In the genomic region with DNA sequence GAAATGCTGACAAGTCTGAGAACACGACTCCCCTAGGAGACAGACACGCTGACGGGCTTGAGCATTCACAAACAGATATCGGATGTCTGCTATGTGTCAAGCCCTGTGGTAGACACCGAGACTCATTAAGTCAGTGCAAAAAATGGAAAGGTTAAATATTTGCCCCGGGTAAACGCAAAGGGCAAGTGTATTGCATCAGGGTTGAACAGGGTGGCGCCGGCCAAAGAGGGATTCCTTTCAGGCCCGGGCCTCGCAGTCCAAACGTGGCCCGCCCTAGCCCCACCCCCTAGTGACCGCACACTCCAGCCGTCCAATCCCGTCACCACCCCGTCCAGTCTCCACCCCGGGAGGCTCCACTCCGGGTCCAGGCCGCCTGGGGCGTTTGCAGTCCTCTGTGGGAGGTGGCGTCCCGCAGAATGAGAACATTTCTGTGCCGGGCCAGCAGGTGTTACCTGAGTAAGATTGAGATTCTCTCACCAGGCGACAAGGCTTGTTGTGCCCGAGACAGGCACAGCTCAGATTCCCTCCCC, we compare ENCODE assay signal across 1 cellular context.
TF ChIP-seq lines count a peak whose summit lies in the region.

No MANE protein-coding gene starts in this region.

TF ChIP-seq in HepG2, 621 proteins besides CTCF, POLR2A, EP300 and RAD21 (continued from another document and continues in another):
- TF ChIP-seq, protein P1, sequence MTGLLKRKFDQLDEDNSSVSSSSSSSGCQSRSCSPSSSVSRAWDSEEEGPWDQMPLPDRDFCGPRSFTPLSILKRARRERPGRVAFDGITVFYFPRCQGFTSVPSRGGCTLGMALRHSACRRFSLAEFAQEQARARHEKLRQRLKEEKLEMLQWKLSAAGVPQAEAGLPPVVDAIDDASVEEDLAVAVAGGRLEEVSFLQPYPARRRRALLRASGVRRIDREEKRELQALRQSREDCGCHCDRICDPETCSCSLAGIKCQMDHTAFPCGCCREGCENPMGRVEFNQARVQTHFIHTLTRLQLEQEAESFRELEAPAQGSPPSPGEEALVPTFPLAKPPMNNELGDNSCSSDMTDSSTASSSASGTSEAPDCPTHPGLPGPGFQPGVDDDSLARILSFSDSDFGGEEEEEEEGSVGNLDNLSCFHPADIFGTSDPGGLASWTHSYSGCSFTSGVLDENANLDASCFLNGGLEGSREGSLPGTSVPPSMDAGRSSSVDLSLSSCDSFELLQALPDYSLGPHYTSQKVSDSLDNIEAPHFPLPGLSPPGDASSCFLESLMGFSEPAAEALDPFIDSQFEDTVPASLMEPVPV (CRISPR knock-in tag; IDR thresholded peaks at IDR 0.05), result peak; percentile 64; the same call in 1 of the 2 replicates
- no peak for TF ChIP-seq ZNF619 (CRISPR knock-in tag; IDR thresholded peaks at IDR 0.05)
- TF ChIP-seq ZNF501 (CRISPR knock-in tag; IDR thresholded peaks at IDR 0.05), result peak; percentile 78
- TF ChIP-seq TCF7 (IDR thresholded peaks at IDR 0.05; ENCODE audit: low read depth), result peak; percentile 39; the same call in 1 of the 2 replicates
- TF ChIP-seq JDP2 (CRISPR knock-in tag; IDR thresholded peaks at IDR 0.05; ENCODE audit: borderline replicate concordance), result no peak
- TF ChIP-seq, protein P2, sequence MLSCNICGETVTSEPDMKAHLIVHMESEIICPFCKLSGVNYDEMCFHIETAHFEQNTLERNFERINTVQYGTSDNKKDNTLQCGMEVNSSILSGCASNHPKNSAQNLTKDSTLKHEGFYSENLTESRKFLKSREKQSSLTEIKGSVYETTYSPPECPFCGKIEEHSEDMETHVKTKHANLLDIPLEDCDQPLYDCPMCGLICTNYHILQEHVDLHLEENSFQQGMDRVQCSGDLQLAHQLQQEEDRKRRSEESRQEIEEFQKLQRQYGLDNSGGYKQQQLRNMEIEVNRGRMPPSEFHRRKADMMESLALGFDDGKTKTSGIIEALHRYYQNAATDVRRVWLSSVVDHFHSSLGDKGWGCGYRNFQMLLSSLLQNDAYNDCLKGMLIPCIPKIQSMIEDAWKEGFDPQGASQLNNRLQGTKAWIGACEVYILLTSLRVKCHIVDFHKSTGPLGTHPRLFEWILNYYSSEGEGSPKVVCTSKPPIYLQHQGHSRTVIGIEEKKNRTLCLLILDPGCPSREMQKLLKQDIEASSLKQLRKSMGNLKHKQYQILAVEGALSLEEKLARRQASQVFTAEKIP (CRISPR knock-in tag; IDR thresholded peaks at IDR 0.05; ENCODE audit: borderline replicate concordance), result no peak
- TF ChIP-seq KDM5A (IDR thresholded peaks at IDR 0.05; ENCODE audit: borderline replicate concordance, low read length), result no peak
- TF ChIP-seq ZKSCAN5 (CRISPR knock-in tag; IDR thresholded peaks at IDR 0.05), result no peak
- TF ChIP-seq, protein P3, sequence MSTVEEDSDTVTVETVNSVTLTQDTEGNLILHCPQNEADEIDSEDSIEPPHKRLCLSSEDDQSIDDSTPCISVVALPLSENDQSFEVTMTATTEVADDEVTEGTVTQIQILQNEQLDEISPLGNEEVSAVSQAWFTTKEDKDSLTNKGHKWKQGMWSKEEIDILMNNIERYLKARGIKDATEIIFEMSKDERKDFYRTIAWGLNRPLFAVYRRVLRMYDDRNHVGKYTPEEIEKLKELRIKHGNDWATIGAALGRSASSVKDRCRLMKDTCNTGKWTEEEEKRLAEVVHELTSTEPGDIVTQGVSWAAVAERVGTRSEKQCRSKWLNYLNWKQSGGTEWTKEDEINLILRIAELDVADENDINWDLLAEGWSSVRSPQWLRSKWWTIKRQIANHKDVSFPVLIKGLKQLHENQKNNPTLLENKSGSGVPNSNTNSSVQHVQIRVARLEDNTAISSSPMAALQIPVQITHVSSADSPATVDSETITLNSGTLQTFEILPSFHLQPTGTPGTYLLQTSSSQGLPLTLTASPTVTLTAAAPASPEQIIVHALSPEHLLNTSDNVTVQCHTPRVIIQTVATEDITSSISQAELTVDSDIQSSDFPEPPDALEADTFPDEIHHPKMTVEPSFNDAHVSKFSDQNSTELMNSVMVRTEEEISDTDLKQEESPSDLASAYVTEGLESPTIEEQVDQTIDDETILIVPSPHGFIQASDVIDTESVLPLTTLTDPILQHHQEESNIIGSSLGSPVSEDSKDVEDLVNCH (CRISPR knock-in tag; IDR thresholded peaks at IDR 0.05), result no peak
- TF ChIP-seq FOXJ3 (CRISPR knock-in tag; IDR thresholded peaks at IDR 0.05; ENCODE audit: borderline replicate concordance), result peak; percentile 82; the same call in 1 of the 2 replicates
- no peak for TF ChIP-seq ZNF253 (CRISPR knock-in tag; IDR thresholded peaks at IDR 0.05; ENCODE audit: borderline replicate concordance)
- TF ChIP-seq SRY (CRISPR knock-in tag; IDR thresholded peaks at IDR 0.05), result no peak
- TF ChIP-seq ZNF674 (CRISPR knock-in tag; IDR thresholded peaks at IDR 0.05; ENCODE audit: low read depth), result no peak
- no peak for TF ChIP-seq CC2D1A (CRISPR knock-in tag; IDR thresholded peaks at IDR 0.05)
- no peak for TF ChIP-seq LCORL (IDR thresholded peaks at IDR 0.05)
- TF ChIP-seq LCORL (CRISPR knock-in tag; IDR thresholded peaks at IDR 0.05), result peak; percentile 98
- TF ChIP-seq HES4 (CRISPR knock-in tag; IDR thresholded peaks at IDR 0.05; ENCODE audit: borderline replicate concordance), result no peak
- no peak for TF ChIP-seq ZNF180 (CRISPR knock-in tag; IDR thresholded peaks at IDR 0.05; ENCODE audit: borderline replicate concordance, low read depth)
- TF ChIP-seq NFYB (CRISPR knock-in tag; IDR thresholded peaks at IDR 0.05), result peak; percentile 65
- TF ChIP-seq ZFP37 (CRISPR knock-in tag; IDR thresholded peaks at IDR 0.05; ENCODE audit: borderline replicate concordance), result no peak
- TF ChIP-seq NFE2L2 (IDR thresholded peaks at IDR 0.05; ENCODE audit: low read length), result no peak
- TF ChIP-seq BRD4 (CRISPR knock-in tag; IDR thresholded peaks at IDR 0.05), result no peak
- peak; percentile 37; the same call in 1 of the 2 replicates for TF ChIP-seq ZNF12 (CRISPR knock-in tag; IDR thresholded peaks at IDR 0.05)
- TF ChIP-seq BORCS8-MEF2B (CRISPR knock-in tag; IDR thresholded peaks at IDR 0.05), result no peak
- TF ChIP-seq MTF1 (CRISPR knock-in tag; IDR thresholded peaks at IDR 0.05), result no peak
- TF ChIP-seq ZNF589 (CRISPR knock-in tag; conservative IDR thresholded peaks at IDR 0.05), result no peak
- TF ChIP-seq MXD4 (CRISPR knock-in tag; IDR thresholded peaks at IDR 0.05), result no peak
- TF ChIP-seq, protein P4, sequence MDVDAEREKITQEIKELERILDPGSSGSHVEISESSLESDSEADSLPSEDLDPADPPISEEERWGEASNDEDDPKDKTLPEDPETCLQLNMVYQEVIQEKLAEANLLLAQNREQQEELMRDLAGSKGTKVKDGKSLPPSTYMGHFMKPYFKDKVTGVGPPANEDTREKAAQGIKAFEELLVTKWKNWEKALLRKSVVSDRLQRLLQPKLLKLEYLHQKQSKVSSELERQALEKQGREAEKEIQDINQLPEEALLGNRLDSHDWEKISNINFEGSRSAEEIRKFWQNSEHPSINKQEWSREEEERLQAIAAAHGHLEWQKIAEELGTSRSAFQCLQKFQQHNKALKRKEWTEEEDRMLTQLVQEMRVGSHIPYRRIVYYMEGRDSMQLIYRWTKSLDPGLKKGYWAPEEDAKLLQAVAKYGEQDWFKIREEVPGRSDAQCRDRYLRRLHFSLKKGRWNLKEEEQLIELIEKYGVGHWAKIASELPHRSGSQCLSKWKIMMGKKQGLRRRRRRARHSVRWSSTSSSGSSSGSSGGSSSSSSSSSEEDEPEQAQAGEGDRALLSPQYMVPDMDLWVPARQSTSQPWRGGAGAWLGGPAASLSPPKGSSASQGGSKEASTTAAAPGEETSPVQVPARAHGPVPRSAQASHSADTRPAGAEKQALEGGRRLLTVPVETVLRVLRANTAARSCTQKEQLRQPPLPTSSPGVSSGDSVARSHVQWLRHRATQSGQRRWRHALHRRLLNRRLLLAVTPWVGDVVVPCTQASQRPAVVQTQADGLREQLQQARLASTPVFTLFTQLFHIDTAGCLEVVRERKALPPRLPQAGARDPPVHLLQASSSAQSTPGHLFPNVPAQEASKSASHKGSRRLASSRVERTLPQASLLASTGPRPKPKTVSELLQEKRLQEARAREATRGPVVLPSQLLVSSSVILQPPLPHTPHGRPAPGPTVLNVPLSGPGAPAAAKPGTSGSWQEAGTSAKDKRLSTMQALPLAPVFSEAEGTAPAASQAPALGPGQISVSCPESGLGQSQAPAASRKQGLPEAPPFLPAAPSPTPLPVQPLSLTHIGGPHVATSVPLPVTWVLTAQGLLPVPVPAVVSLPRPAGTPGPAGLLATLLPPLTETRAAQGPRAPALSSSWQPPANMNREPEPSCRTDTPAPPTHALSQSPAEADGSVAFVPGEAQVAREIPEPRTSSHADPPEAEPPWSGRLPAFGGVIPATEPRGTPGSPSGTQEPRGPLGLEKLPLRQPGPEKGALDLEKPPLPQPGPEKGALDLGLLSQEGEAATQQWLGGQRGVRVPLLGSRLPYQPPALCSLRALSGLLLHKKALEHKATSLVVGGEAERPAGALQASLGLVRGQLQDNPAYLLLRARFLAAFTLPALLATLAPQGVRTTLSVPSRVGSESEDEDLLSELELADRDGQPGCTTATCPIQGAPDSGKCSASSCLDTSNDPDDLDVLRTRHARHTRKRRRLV (CRISPR knock-in tag; IDR thresholded peaks at IDR 0.05), result no peak
- TF ChIP-seq STAG1 (CRISPR knock-in tag; IDR thresholded peaks at IDR 0.05), result no peak
- TF ChIP-seq ZNF143 (CRISPR knock-in tag; IDR thresholded peaks at IDR 0.05), result no peak
- TF ChIP-seq HDAC1 (CRISPR knock-in tag; IDR thresholded peaks at IDR 0.05), result peak; percentile 82
- no peak for TF ChIP-seq ZNF781 (CRISPR knock-in tag; IDR thresholded peaks at IDR 0.05; ENCODE audit: borderline replicate concordance, not compliant biosample characterization)
- peak; percentile 88 for TF ChIP-seq NCOA2 (CRISPR knock-in tag; IDR thresholded peaks at IDR 0.05)
- TF ChIP-seq ZNF484 (CRISPR knock-in tag; IDR thresholded peaks at IDR 0.05; ENCODE audit: borderline replicate concordance, low read depth), result no peak
- TF ChIP-seq ZNF776 (CRISPR knock-in tag; IDR thresholded peaks at IDR 0.05), result peak; percentile 72; the same call in 1 of the 2 replicates
- no peak for TF ChIP-seq SETDB1 (CRISPR knock-in tag; IDR thresholded peaks at IDR 0.05; ENCODE audit: borderline replicate concordance)
- no peak for TF ChIP-seq ZNF768 (CRISPR knock-in tag; IDR thresholded peaks at IDR 0.05)
- peak in 1 of 2 experiments; percentile 35; a peak in 1 of 4 replicates for TF ChIP-seq KLF16 (CRISPR knock-in tag; IDR thresholded peaks at IDR 0.05)
- TF ChIP-seq, protein P5, sequence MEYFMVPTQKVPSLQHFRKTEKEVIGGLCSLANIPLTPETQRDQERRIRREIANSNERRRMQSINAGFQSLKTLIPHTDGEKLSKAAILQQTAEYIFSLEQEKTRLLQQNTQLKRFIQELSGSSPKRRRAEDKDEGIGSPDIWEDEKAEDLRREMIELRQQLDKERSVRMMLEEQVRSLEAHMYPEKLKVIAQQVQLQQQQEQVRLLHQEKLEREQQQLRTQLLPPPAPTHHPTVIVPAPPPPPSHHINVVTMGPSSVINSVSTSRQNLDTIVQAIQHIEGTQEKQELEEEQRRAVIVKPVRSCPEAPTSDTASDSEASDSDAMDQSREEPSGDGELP (IDR thresholded peaks at IDR 0.05; ENCODE audit: borderline replicate concordance, low read depth), result peak; percentile 41; the same call in 1 of the 2 replicates
- TF ChIP-seq, protein P6, sequence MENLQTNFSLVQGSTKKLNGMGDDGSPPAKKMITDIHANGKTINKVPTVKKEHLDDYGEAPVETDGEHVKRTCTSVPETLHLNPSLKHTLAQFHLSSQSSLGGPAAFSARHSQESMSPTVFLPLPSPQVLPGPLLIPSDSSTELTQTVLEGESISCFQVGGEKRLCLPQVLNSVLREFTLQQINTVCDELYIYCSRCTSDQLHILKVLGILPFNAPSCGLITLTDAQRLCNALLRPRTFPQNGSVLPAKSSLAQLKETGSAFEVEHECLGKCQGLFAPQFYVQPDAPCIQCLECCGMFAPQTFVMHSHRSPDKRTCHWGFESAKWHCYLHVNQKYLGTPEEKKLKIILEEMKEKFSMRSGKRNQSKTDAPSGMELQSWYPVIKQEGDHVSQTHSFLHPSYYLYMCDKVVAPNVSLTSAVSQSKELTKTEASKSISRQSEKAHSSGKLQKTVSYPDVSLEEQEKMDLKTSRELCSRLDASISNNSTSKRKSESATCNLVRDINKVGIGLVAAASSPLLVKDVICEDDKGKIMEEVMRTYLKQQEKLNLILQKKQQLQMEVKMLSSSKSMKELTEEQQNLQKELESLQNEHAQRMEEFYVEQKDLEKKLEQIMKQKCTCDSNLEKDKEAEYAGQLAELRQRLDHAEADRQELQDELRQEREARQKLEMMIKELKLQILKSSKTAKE (CRISPR knock-in tag; IDR thresholded peaks at IDR 0.05; ENCODE audit: borderline replicate concordance), result peak; percentile 99
- TF ChIP-seq RXRB (CRISPR knock-in tag; IDR thresholded peaks at IDR 0.05; ENCODE audit: borderline replicate concordance), result peak; percentile 94
- TF ChIP-seq SP1 (IDR thresholded peaks at IDR 0.05), result no peak
- TF ChIP-seq SP1 (CRISPR knock-in tag; IDR thresholded peaks at IDR 0.05), result peak; percentile 66
- peak; percentile 55; the same call in 1 of the 2 replicates for TF ChIP-seq ZNF644 (CRISPR knock-in tag; IDR thresholded peaks at IDR 0.05; ENCODE audit: low read depth)
- TF ChIP-seq, protein P7, sequence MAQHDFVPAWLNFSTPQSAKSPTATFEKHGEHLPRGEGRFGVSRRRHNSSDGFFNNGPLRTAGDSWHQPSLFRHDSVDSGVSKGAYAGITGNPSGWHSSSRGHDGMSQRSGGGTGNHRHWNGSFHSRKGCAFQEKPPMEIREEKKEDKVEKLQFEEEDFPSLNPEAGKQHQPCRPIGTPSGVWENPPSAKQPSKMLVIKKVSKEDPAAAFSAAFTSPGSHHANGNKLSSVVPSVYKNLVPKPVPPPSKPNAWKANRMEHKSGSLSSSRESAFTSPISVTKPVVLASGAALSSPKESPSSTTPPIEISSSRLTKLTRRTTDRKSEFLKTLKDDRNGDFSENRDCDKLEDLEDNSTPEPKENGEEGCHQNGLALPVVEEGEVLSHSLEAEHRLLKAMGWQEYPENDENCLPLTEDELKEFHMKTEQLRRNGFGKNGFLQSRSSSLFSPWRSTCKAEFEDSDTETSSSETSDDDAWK (CRISPR knock-in tag; IDR thresholded peaks at IDR 0.05), result no peak
- no peak; the same call in 1 of the 2 replicates for TF ChIP-seq ZBTB7A (CRISPR knock-in tag; IDR thresholded peaks at IDR 0.05)
- TF ChIP-seq GLI4 (CRISPR knock-in tag; IDR thresholded peaks at IDR 0.05; ENCODE audit: borderline replicate concordance), result no peak
- TF ChIP-seq ZNF605 (CRISPR knock-in tag; IDR thresholded peaks at IDR 0.05), result peak; percentile 82
- no peak for TF ChIP-seq ZNF879 (CRISPR knock-in tag; IDR thresholded peaks at IDR 0.05)
- peak; percentile 70; the same call in 1 of the 2 replicates for TF ChIP-seq KAT8 (CRISPR knock-in tag; IDR thresholded peaks at IDR 0.05)
- TF ChIP-seq ZNF124 (CRISPR knock-in tag; IDR thresholded peaks at IDR 0.05), result peak; percentile 89
- no peak for TF ChIP-seq EZH2 (conservative IDR thresholded peaks at IDR 0.05; ENCODE audit: low read depth, low read length)
- TF ChIP-seq SOX13 (IDR thresholded peaks at IDR 0.05), result no peak; the same call in 1 of the 2 replicates
- peak in 1 of 2 experiments; percentile 88; a peak in 2 of 4 replicates for TF ChIP-seq SOX13 (CRISPR knock-in tag; conservative IDR thresholded peaks at IDR 0.05 in 1 of 2, IDR thresholded peaks at IDR 0.05 in 1 of 2)
- TF ChIP-seq SP140L (CRISPR knock-in tag; IDR thresholded peaks at IDR 0.05; ENCODE audit: borderline replicate concordance), result no peak; the same call in 1 of the 2 replicates
- no peak for TF ChIP-seq GPN1 (CRISPR knock-in tag; IDR thresholded peaks at IDR 0.05; ENCODE audit: borderline replicate concordance)
